In genomic region chr3:135564696-135565095, GRCh38 we compare ENCODE assay signal across 24 cellular contexts.
"Had no signal": no experiment of that assay in that cellular context is flagged by ENCODE, and none has a peak within 500 bp of the region (broad histone marks: within the 10 kb centered on the region; RNA-seq: fewer than 3 reads in every experiment).

No MANE protein-coding gene starts in this region.

- H3K9me3 Mint-ChIP-seq: endodermal cell, mesothelial cell of epicardium had no signal

- H3K4me1 Mint-ChIP-seq: mesothelial cell of epicardium, naive B cell had no signal

- H3K4me3 ChIP-seq: colonic mucosa, esophagus squamous epithelium, gastrocnemius medialis, heart right ventricle, left lung, lower lobe of right lung, mucosa of descending colon had no signal

- H3K36me3 Mint-ChIP-seq: mesothelial cell of epicardium, naive B cell had no signal

- DNase-seq: colonic mucosa; cortex of kidney; effector CD8-positive, alpha-beta T cell; effector memory CD8-positive, alpha-beta T cell; endodermal cell; erythroblast; esophagus squamous epithelium; foreskin melanocyte; gastrocnemius medialis; glutamatergic neuron; head of caudate nucleus; heart right ventricle; hippocampal formation; left cardiac atrium; left lung; left ventricle myocardium superior; lower lobe of right lung; mesenchymal stem cell; mucosa of descending colon; naive B cell had no signal

- H3K27ac Mint-ChIP-seq: dendritic cell treated with granulocyte-macrophage colony-stimulating factor and Interleukin-4, amounts not matched to agents 40 ng/mL and 50 ng/mL, for 4 days; effector memory CD8-positive, alpha-beta T cell; endodermal cell; mesothelial cell of epicardium had no signal

- H3K4me1 ChIP-seq: colonic mucosa, esophagus squamous epithelium, gastrocnemius medialis, heart right ventricle, left lung, lower lobe of right lung had no signal

- H3K4me3 Mint-ChIP-seq: dendritic cell treated with granulocyte-macrophage colony-stimulating factor and Interleukin-4, amounts not matched to agents 40 ng/mL and 50 ng/mL, for 4 days; effector memory CD8-positive, alpha-beta T cell; endodermal cell; mesothelial cell of epicardium; naive B cell had no signal

- H3K27me3 ChIP-seq: colonic mucosa, esophagus squamous epithelium, gastrocnemius medialis, left lung had no signal

- H3K36me3 ChIP-seq: colonic mucosa, esophagus squamous epithelium, gastrocnemius medialis, heart right ventricle, left lung, lower lobe of right lung had no signal

- H3K27me3 Mint-ChIP-seq: dendritic cell treated with granulocyte-macrophage colony-stimulating factor and Interleukin-4, amounts not matched to agents 40 ng/mL and 50 ng/mL, for 4 days; effector memory CD8-positive, alpha-beta T cell; naive B cell had no signal

- H3K27ac ChIP-seq: colonic mucosa, epithelial cell of prostate, esophagus squamous epithelium, gastrocnemius medialis, heart right ventricle, left lung, lower lobe of right lung had no signal

- ATAC-seq: effector memory CD8-positive, alpha-beta T cell; esophagus mucosa; gastrocnemius medialis; left cardiac atrium; left lung; left ventricle myocardium superior; lower lobe of right lung; mucosa of descending colon had no signal

- H3K9me3 ChIP-seq: colonic mucosa, esophagus squamous epithelium, gastrocnemius medialis, heart right ventricle, left lung, lower lobe of right lung, mucosa of descending colon had no signal
